1 cellular context compared by ENCODE assay signal in the genomic region with DNA sequence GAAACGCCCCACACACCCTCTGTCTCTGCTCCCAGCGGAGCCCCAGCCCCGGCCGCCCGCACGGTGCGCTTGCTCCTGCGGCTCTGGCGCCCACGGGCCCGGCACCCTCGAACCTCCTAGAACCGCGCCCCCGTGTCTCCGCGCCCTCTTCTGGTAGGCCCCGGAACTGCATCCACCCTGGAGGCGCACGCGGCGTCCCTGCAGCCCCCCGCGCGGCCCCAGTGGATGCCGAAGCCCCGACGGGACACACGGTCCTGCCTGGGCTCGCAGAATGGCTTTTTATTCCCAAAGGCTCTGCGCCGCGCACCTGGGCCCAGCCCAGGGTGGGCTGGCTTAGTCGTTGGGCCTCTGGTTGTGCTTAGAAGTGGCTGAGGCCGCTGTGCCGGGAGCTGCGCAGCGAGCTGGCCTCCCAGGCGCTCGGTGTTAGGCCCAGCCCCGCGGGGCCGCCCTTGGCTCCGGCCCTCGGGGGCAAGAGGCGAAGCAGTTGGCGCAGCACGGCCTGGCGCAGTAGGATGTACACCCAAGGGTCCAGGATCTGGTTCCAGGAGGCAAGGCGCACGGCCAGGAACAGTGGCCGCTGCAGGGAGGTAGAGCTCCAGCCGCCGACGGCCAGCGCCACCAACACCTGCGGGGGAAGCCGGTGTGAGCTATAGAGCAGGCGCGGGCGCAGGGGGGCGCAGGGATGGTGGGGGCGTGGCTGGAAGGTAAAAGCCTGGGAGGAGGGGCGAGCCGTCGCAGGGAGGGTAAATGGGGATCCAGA.
TF ChIP-seq lines count a peak whose summit lies in the region.

No MANE protein-coding gene starts in this region.

TF ChIP-seq in WTC11, 78 proteins besides CTCF, POLR2A, EP300 and RAD21 (continued from another document and continues in another):
- TF ChIP-seq ZNF317 (CRISPR knock-in tag; IDR thresholded peaks at IDR 0.05; ENCODE audit: borderline replicate concordance, low read depth) (0 out of 2 replicates have a peak, but pooled peaks have one; percentile 51), KAT7 (CRISPR knock-in tag; IDR thresholded peaks at IDR 0.05; ENCODE audit: borderline replicate concordance) (no peak), GRHL2 (CRISPR knock-in tag; IDR thresholded peaks at IDR 0.05; ENCODE audit: insufficient replicate concordance, severe bottlenecking) (no peak), USF1 (CRISPR knock-in tag; IDR thresholded peaks at IDR 0.05) (peak; percentile 56), SP1 (CRISPR knock-in tag; conservative IDR thresholded peaks at IDR 0.05) (peak; percentile 46), MAX (CRISPR knock-in tag; IDR thresholded peaks at IDR 0.05) (peak; percentile 94), CREB1 (CRISPR knock-in tag; IDR thresholded peaks at IDR 0.05) (peak; percentile 36; the same call in 1 of the 2 replicates), JUN (CRISPR knock-in tag; IDR thresholded peaks at IDR 0.05) (no peak), ZNF121 (CRISPR knock-in tag; IDR thresholded peaks at IDR 0.05) (no peak), MLX (CRISPR knock-in tag; IDR thresholded peaks at IDR 0.05) (0 out of 2 replicates have a peak, but pooled peaks have one; percentile 76), USF2 (CRISPR knock-in tag; IDR thresholded peaks at IDR 0.05) (no peak; the same call in none of the 2 replicates), FOXJ3 (CRISPR knock-in tag; IDR thresholded peaks at IDR 0.05; ENCODE audit: borderline replicate concordance) (no peak), SMAD4 (CRISPR knock-in tag; IDR thresholded peaks at IDR 0.05) (peak; percentile 77; the same call in 1 of the 2 replicates), ZNF425 (CRISPR knock-in tag; conservative IDR thresholded peaks at IDR 0.05) (no peak), EMX1 (CRISPR knock-in tag; IDR thresholded peaks at IDR 0.05) (peak; percentile 76; the same call in 1 of the 2 replicates), MXD4 (CRISPR knock-in tag; IDR thresholded peaks at IDR 0.05; ENCODE audit: borderline replicate concordance) (no peak), E2F5 (CRISPR knock-in tag; IDR thresholded peaks at IDR 0.05) (peak; percentile 90), IRF2 (CRISPR knock-in tag; IDR thresholded peaks at IDR 0.05; ENCODE audit: borderline replicate concordance, low read depth) (no peak), ZNF423 (CRISPR knock-in tag; IDR thresholded peaks at IDR 0.05) (peak; percentile 80), RELA (CRISPR knock-in tag; IDR thresholded peaks at IDR 0.05; ENCODE audit: borderline replicate concordance) (no peak), FOXP1 (CRISPR knock-in tag; IDR thresholded peaks at IDR 0.05; ENCODE audit: borderline replicate concordance) (peak; percentile 58; the same call in 1 of the 2 replicates), TEAD1 (CRISPR knock-in tag; IDR thresholded peaks at IDR 0.05) (peak; percentile 72), E2F1 (CRISPR knock-in tag; IDR thresholded peaks at IDR 0.05) (0 out of 2 replicates have a peak, but pooled peaks have one; percentile 45), JAZF1 (CRISPR knock-in tag; IDR thresholded peaks at IDR 0.05) (no peak), ZNF396 (CRISPR knock-in tag; IDR thresholded peaks at IDR 0.05; ENCODE audit: borderline replicate concordance) (no peak), ZNF416 (CRISPR knock-in tag; IDR thresholded peaks at IDR 0.05) (peak; percentile 21; the same call in 1 of the 2 replicates), ZBTB43 (CRISPR knock-in tag; IDR thresholded peaks at IDR 0.05) (peak; percentile 85), ATF6 (CRISPR knock-in tag; IDR thresholded peaks at IDR 0.05) (no peak), NFYB (CRISPR knock-in tag; conservative IDR thresholded peaks at IDR 0.05; ENCODE audit: low read depth) (no peak), PREB (CRISPR knock-in tag; IDR thresholded peaks at IDR 0.05; ENCODE audit: borderline replicate concordance) (no peak), SMAD3 (CRISPR knock-in tag; IDR thresholded peaks at IDR 0.05; ENCODE audit: borderline replicate concordance) (no peak), ZNF219 (CRISPR knock-in tag; IDR thresholded peaks at IDR 0.05; ENCODE audit: borderline replicate concordance) (0 out of 2 replicates have a peak, but pooled peaks have one; percentile 14), ZNF671 (CRISPR knock-in tag; IDR thresholded peaks at IDR 0.05) (peak; percentile 59; the same call in 1 of the 2 replicates)
- TF ChIP-seq, protein P1, sequence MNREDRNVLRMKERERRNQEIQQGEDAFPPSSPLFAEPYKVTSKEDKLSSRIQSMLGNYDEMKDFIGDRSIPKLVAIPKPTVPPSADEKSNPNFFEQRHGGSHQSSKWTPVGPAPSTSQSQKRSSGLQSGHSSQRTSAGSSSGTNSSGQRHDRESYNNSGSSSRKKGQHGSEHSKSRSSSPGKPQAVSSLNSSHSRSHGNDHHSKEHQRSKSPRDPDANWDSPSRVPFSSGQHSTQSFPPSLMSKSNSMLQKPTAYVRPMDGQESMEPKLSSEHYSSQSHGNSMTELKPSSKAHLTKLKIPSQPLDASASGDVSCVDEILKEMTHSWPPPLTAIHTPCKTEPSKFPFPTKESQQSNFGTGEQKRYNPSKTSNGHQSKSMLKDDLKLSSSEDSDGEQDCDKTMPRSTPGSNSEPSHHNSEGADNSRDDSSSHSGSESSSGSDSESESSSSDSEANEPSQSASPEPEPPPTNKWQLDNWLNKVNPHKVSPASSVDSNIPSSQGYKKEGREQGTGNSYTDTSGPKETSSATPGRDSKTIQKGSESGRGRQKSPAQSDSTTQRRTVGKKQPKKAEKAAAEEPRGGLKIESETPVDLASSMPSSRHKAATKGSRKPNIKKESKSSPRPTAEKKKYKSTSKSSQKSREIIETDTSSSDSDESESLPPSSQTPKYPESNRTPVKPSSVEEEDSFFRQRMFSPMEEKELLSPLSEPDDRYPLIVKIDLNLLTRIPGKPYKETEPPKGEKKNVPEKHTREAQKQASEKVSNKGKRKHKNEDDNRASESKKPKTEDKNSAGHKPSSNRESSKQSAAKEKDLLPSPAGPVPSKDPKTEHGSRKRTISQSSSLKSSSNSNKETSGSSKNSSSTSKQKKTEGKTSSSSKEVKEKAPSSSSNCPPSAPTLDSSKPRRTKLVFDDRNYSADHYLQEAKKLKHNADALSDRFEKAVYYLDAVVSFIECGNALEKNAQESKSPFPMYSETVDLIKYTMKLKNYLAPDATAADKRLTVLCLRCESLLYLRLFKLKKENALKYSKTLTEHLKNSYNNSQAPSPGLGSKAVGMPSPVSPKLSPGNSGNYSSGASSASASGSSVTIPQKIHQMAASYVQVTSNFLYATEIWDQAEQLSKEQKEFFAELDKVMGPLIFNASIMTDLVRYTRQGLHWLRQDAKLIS (CRISPR knock-in tag; IDR thresholded peaks at IDR 0.05; ENCODE audit: borderline replicate concordance), result 0 out of 2 replicates have a peak, but pooled peaks have one; percentile 29
- TF ChIP-seq, protein P2, sequence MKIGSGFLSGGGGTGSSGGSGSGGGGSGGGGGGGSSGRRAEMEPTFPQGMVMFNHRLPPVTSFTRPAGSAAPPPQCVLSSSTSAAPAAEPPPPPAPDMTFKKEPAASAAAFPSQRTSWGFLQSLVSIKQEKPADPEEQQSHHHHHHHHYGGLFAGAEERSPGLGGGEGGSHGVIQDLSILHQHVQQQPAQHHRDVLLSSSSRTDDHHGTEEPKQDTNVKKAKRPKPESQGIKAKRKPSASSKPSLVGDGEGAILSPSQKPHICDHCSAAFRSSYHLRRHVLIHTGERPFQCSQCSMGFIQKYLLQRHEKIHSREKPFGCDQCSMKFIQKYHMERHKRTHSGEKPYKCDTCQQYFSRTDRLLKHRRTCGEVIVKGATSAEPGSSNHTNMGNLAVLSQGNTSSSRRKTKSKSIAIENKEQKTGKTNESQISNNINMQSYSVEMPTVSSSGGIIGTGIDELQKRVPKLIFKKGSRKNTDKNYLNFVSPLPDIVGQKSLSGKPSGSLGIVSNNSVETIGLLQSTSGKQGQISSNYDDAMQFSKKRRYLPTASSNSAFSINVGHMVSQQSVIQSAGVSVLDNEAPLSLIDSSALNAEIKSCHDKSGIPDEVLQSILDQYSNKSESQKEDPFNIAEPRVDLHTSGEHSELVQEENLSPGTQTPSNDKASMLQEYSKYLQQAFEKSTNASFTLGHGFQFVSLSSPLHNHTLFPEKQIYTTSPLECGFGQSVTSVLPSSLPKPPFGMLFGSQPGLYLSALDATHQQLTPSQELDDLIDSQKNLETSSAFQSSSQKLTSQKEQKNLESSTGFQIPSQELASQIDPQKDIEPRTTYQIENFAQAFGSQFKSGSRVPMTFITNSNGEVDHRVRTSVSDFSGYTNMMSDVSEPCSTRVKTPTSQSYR (CRISPR knock-in tag; IDR thresholded peaks at IDR 0.05), result no peak
